ENCODE assay signal across 8 cellular contexts in genomic region chrX:107674480-107675364, GRCh38. TPM values are rescaled to one million over a fixed set of nuclear protein-coding genes. Genes with fewer than 3 reads are reported as not detected.
DNase-seq lines count a peak whose midpoint lies in the region; ATAC-seq, FAIRE-seq and TF ChIP-seq lines count a peak whose summit lies in the region.

No MANE protein-coding gene starts in this region.

- peak overlapping the region; percentile 92 for H3K4me2 ChIP-seq in OCI-LY7 (ENCODE audit: low read length)

- no peaks in the 10 kb centered on the region for H3K36me3 ChIP-seq in OCI-LY7 (ENCODE audit: insufficient read depth, low read length)
- no peaks in the 10 kb centered on the region for H3K36me3 ChIP-seq in kidney (ENCODE audit: control insufficient read depth in 1 of 2, insufficient read depth in 2 of 2, low read length in 2 of 2)
- no peaks in the 10 kb centered on the region for H3K36me3 ChIP-seq in thoracic aorta

- H2AFZ ChIP-seq in OCI-LY7 (ENCODE audit: low read length), result no peak overlapping the region

- H3K9ac ChIP-seq in kidney (ENCODE audit: low read length in 2 of 2), result peak overlapping the region in 1 of 2 donors; percentile 58

- TF ChIP-seq CTCF in OCI-LY7 (conservative IDR thresholded peaks at IDR 0.05; ENCODE audit: low read length) (no peak), kidney (IDR thresholded peaks at IDR 0.05; ENCODE audit: borderline replicate concordance, extremely low read depth, insufficient read depth) (no peak), thoracic aorta (IDR thresholded peaks at IDR 0.05) (no peak)

- POLR2A ChIA-PET in OCI-LY7 (lab: Charles Lee), result interaction anchor here (0.9 to 9.3 kb wide), 3 partner anchors 17 to 46 kb away, joined by 4 to 121 read pairs (median 4); partner anchors contain the start of gene PRPS1

- intact Hi-C loops in OCI-LY7 (cut with micrococcal nuclease; ENCODE audit: unreplicated experiment) (loop anchor here (5.0 kb wide), 1 partner anchor 218 kb away; no protein-coding TSS in a partner anchor), kidney (cut with DNase I) (no loop called here)

- peak; percentile 15 for ATAC-seq in GM18511 (IDR thresholded peaks at IDR 0.05; ENCODE audit: unreplicated experiment)
- peak; percentile 8 for ATAC-seq in HG02870 (IDR thresholded peaks at IDR 0.05; ENCODE audit: unreplicated experiment)
- ATAC-seq in thoracic aorta (ENCODE audit: insufficient number of reproducible peaks, low FRiP score, low read depth), result no peak
- ATAC-seq in left lobe of liver, result no peak

- H3K9me2 ChIP-seq in OCI-LY7 (ENCODE audit: insufficient read depth, low read length), result no peaks in the 10 kb centered on the region

- peak overlapping the region; percentile 88 for H3K4me3 ChIP-seq in OCI-LY7 (ENCODE audit: low read depth, low read length, poor library complexity, severe bottlenecking)
- H3K4me3 ChIP-seq in kidney (ENCODE audit: low read length in 2 of 2), result peak overlapping the region; percentile 28 to 29
- peak overlapping the region; percentile 82 for H3K4me3 ChIP-seq in thoracic aorta

- H3K79me2 ChIP-seq in OCI-LY7 (ENCODE audit: insufficient read depth, low read depth, low read length), result peaks cover 16% of the 10 kb centered on the region; the same call in 1 of the 2 replicates

- H3K4me1 ChIP-seq in OCI-LY7 (ENCODE audit: insufficient read depth, low read length, poor library complexity, severe bottlenecking) (peaks cover 60% of the 10 kb centered on the region), kidney (ENCODE audit: control insufficient read depth in 1 of 2, insufficient read depth in 1 of 2, low read depth in 1 of 2, low read length in 2 of 2) (peaks cover 22 to 29% of the 10 kb centered on the region in 2 donors), thoracic aorta (ENCODE audit: control insufficient read depth in 1 of 2, low read depth in 2 of 2) (peaks cover 29 to 53% of the 10 kb centered on the region in 2 donors)

- BruUV-seq in OCI-LY7 (replicated peaks; lab: Mats Ljungman, UMichigan), result no TSS peak

- peak overlapping the region; percentile 89 for H3K27ac ChIP-seq in OCI-LY7 (ENCODE audit: low read depth, low read length, poor library complexity, severe bottlenecking)
- peak overlapping the region; percentile 81 to 87 for H3K27ac ChIP-seq in kidney (ENCODE audit: low read depth in 2 of 2, low read length in 2 of 2)
- peak overlapping the region; percentile 96 to 98 for H3K27ac ChIP-seq in thoracic aorta

- DNase-seq in OCI-LY7 (ENCODE audit: low spot score) (peak; percentile 11), amniotic epithelial cell (ENCODE audit: low read depth) (peak; percentile 88), kidney (peak; percentile 86), thoracic aorta (ENCODE audit: low spot score) (peak; percentile 19), SW480 (ENCODE audit: low spot score) (no peak), left lobe of liver (ENCODE audit: low spot score) (no peak)

- CTCF ChIA-PET in OCI-LY7 (lab: Charles Lee; ENCODE audit: unreplicated experiment), result interaction anchor here (0.9 to 3.0 kb wide), 2 partner anchors 9 to 42 kb away, joined by 3 to 19 read pairs; no protein-coding TSS in a partner anchor

- no peaks in the 10 kb centered on the region for H3K27me3 ChIP-seq in thoracic aorta (replicated peaks; ENCODE audit: insufficient read depth)

- H3K9me3 ChIP-seq in OCI-LY7 (ENCODE audit: low read length), result no peaks in the 10 kb centered on the region
- no peaks in the 10 kb centered on the region for H3K9me3 ChIP-seq in kidney (ENCODE audit: control insufficient read depth in 1 of 2, low read length in 2 of 2)
- H3K9me3 ChIP-seq in thoracic aorta, result no peaks in the 10 kb centered on the region

- no peak for FAIRE-seq in kidney (lab: Jason Lieb, UNC)

- no peaks in the 10 kb centered on the region for H4K20me1 ChIP-seq in OCI-LY7 (ENCODE audit: insufficient read depth, low read length)

RNA-seq across cellular contexts. Expression of gene PRPS1, which starts 46.4 kb away (rescaled TPM):
- total RNA-seq in OCI-LY7 (2014; rRNA removed; shearing (Covaris generic)), result 57.1 and 74.0 TPM in 2 replicates
- total RNA-seq in OCI-LY7 (2022) (80.0 and 88.3 TPM in 2 replicates), kidney (32.8 TPM), thoracic aorta (10 to 100 TPM; 31.7 to 34.0 TPM), left lobe of liver (29.6 TPM)
- 29.3 TPM for polyA plus RNA-seq in kidney (ENCODE audit: insufficient read depth, low read depth, low replicate concordance)

Comparison
In these comparisons a context has a peak if more than half of its experiments do, and no peak if none do; other contexts are left out.
1. ATAC-seq: peak in GM18511 (single experiment) and HG02870 (single experiment); none in thoracic aorta (single experiment) and left lobe of liver (single experiment).
2. DNase-seq: peak in OCI-LY7 (single experiment), amniotic epithelial cell (single experiment), kidney (single experiment) and thoracic aorta (single experiment); none in SW480 (single experiment) and left lobe of liver (single experiment).
3. H3K4me3 ChIP-seq: peak in every context shown above with its lines; median percentile 88 in OCI-LY7; 82 in thoracic aorta; 28 in kidney.
4. Peak in every context shown above with its lines, with median percentiles within 50 percentile points of each other: H3K27ac ChIP-seq.